Comparison of ENCODE assay signal across 9 cellular contexts in the genomic region with DNA sequence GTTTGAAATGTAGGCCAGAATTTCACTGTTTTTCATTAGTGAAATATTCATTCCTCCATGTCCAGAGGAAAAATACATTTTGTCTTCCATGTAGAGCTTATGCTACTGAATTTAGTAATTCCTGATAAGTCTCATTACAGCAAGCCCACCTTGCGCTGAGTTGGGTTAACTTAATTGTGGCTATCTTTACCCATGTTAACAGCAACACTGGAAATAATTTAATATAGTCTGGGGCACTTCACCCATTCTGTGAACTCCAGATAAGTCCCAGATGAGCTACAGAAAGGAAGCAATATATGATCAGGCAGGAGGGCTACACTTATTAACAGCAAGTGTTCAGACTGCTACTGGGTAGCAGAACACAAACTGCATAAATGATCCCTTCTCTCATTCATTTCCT.
"Had no signal": no experiment of that assay in that cellular context is flagged by ENCODE, and none has a peak within 500 bp of the region (broad histone marks: within the 10 kb centered on the region; RNA-seq: fewer than 3 reads in every experiment).

No MANE protein-coding gene starts in this region.

- H3K9me3 ChIP-seq: HAP-1 had no signal

- DNase-seq: GM23248, GOT3, H7, H9, HCEC 1CT, HFFc6 had no signal

- ATAC-seq: GM23338, HCT116 had no signal

- H3K4me2 ChIP-seq: GM23338 had no signal

- H3K4me3 ChIP-seq: GM23248, GM23338, HAP-1 had no signal

- H3K4me1 ChIP-seq: HAP-1 had no signal

- H3K27ac ChIP-seq: GM23248 had no signal

- H3K36me3 ChIP-seq: HAP-1 had no signal

- H3K9ac ChIP-seq: GM23248 had no signal

- H2AFZ ChIP-seq: GM23248, GM23338 had no signal
